In the genomic region with DNA sequence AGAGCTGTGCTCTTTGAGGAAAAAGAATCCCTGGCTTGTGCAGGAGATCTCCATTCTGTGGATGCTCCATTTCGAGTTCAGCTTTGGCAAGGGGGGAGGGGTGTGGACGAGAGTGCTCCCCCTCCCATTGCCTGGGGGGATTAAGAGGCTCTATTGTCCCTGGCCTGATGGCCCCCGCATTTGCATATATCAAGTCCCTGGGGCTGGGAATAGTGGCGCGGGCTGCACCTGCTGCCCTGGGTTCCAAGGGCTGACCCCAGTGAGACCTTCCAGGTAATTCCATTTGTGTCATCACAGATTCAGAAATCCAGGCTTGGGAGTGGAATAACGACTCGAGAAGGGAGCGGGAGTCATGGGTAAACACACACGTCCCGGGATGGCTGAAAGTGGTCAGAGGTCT, we compare ENCODE assay signal across 17 cellular contexts.
"Had no signal": no experiment of that assay in that cellular context is flagged by ENCODE, and none has a peak within 500 bp of the region (broad histone marks: within the 10 kb centered on the region; RNA-seq: fewer than 3 reads in every experiment).

No MANE protein-coding gene starts in this region.

- H3K27me3 ChIP-seq: gastrocnemius medialis had no signal

- H3K4me3 ChIP-seq: gastrocnemius medialis, heart left ventricle had no signal

- H3K27me3 Mint-ChIP-seq: activated CD4-positive, alpha-beta T cell treated with anti-CD3 and anti-CD28 coated beads for 36 hours had no signal

- H3K79me2 ChIP-seq: parathyroid adenoma had no signal

- H3K9me3 ChIP-seq: gastrocnemius medialis, heart left ventricle had no signal

- DNase-seq: activated CD4-positive, alpha-beta T cell treated with anti-CD3 and anti-CD28 coated beads for 36 hours; activated CD4-positive, alpha-beta T cell treated with anti-CD3 and anti-CD28 coated beads, Interleukin-2, amount 50 U/mL, for 48 hours; activated naive CD4-positive, alpha-beta T cell; activated naive CD8-positive, alpha-beta T cell treated with anti-CD3 and anti-CD28 coated beads for 36 hours; amygdala; central memory CD4-positive, alpha-beta T cell; gastrocnemius medialis; heart left ventricle; mesenchymal stem cell; naive thymus-derived CD4-positive, alpha-beta T cell; stimulated activated naive B cell treated with anti-CD40 and anti-IgM and Interleukin-4, amounts not matched to agents 10 μg/mL and 1 μg/mL and 100 μg/mL, for 72 hours; SW 1271; T-helper 2 cell had no signal

- H3K4me3 Mint-ChIP-seq: activated CD4-positive, alpha-beta T cell treated with anti-CD3 and anti-CD28 coated beads for 36 hours; activated naive CD8-positive, alpha-beta T cell treated with anti-CD3 and anti-CD28 coated beads for 36 hours; activated T-helper 1 cell treated with anti-CD3 and anti-CD28 coated beads, Interleukin-12 subunit alpha, Interleukin-12 subunit beta, Interleukin-2, Interleukin-4 antibody, amounts not matched to agents 30 ng/mL and 10 ng/mL and 1 ng/mL, durations not matched to agents 14 hours and 24 hours and 36 hours; naive thymus-derived CD4-positive, alpha-beta T cell; stimulated activated naive B cell treated with anti-CD40 and anti-IgM and Interleukin-4, amounts not matched to agents 10 μg/mL and 1 μg/mL and 100 μg/mL, for 72 hours had no signal

- H2AFZ ChIP-seq: parathyroid adenoma had no signal

- H3K9ac ChIP-seq: parathyroid adenoma had no signal

- H3K36me3 ChIP-seq: gastrocnemius medialis, heart left ventricle had no signal

- H3K9me3 Mint-ChIP-seq: activated naive CD8-positive, alpha-beta T cell treated with anti-CD3 and anti-CD28 coated beads for 36 hours; activated T-helper 1 cell treated with anti-CD3 and anti-CD28 coated beads, Interleukin-12 subunit alpha, Interleukin-12 subunit beta, Interleukin-2, Interleukin-4 antibody, amounts not matched to agents 30 ng/mL and 10 ng/mL and 1 ng/mL, durations not matched to agents 14 hours and 24 hours and 36 hours; naive thymus-derived CD4-positive, alpha-beta T cell had no signal

- H3K27ac Mint-ChIP-seq: activated CD4-positive, alpha-beta T cell treated with anti-CD3 and anti-CD28 coated beads for 36 hours; activated naive CD8-positive, alpha-beta T cell treated with anti-CD3 and anti-CD28 coated beads for 36 hours; activated T-helper 1 cell treated with anti-CD3 and anti-CD28 coated beads, Interleukin-12 subunit alpha, Interleukin-12 subunit beta, Interleukin-2, Interleukin-4 antibody, amounts not matched to agents 30 ng/mL and 10 ng/mL and 1 ng/mL, durations not matched to agents 14 hours and 24 hours and 36 hours; naive thymus-derived CD4-positive, alpha-beta T cell; stimulated activated naive B cell treated with anti-CD40 and anti-IgM and Interleukin-4, amounts not matched to agents 10 μg/mL and 1 μg/mL and 100 μg/mL, for 72 hours had no signal

- H3K36me3 Mint-ChIP-seq: activated naive CD8-positive, alpha-beta T cell treated with anti-CD3 and anti-CD28 coated beads for 36 hours; naive thymus-derived CD4-positive, alpha-beta T cell; stimulated activated naive B cell treated with anti-CD40 and anti-IgM and Interleukin-4, amounts not matched to agents 10 μg/mL and 1 μg/mL and 100 μg/mL, for 72 hours had no signal

- FAIRE-seq: colon had no signal

- H3K27ac ChIP-seq: gastrocnemius medialis, heart left ventricle, parathyroid adenoma had no signal

- H3K4me1 ChIP-seq: gastrocnemius medialis, heart left ventricle, parathyroid adenoma had no signal

- H3K4me1 Mint-ChIP-seq: activated CD4-positive, alpha-beta T cell treated with anti-CD3 and anti-CD28 coated beads for 36 hours; naive thymus-derived CD4-positive, alpha-beta T cell had no signal

- ATAC-seq: activated CD4-positive, alpha-beta T cell treated with anti-CD3 and anti-CD28 coated beads for 36 hours; gastrocnemius medialis; heart left ventricle; naive thymus-derived CD4-positive, alpha-beta T cell; sciatic nerve; stimulated activated naive B cell treated with anti-CD40 and anti-IgM and Interleukin-4, amounts not matched to agents 10 μg/mL and 1 μg/mL and 100 μg/mL, for 72 hours had no signal
